Comparison of ENCODE assay signal across 8 cellular contexts in the genomic region with DNA sequence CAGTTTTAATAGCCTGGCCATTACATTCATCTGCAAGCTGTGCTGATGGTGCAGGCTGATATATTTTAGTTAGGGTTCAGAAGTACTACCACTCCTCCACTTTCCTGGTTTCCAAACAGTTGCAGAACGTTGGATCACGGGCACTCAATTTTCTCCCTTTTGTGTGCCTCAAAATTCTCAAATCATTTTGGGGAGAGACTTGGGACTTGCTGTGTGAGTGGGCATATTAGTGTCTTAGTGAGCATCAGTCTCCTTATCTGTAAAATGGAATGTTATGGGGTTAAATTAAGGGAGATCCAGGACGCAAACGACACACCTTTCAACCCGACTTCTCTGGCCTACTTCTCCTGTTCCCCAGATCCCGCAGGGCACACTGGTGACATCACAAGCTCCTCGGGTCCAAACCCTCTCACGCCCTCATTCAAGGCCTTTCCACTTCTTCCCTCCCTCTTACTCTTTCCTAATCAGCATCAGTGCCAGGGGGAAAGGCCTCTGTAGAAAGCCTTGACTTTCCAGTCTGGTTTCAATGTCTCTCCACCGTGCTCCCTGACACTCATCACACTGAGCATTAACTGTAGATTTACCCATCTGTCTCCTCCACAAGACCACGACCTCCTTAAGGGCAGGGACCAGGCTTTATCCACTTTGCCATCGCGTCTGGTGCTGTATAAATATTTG. TPM values are rescaled to one million over a fixed set of nuclear protein-coding genes. Genes with fewer than 3 reads are reported as not detected.
DNase-seq lines count a peak whose midpoint lies in the region; ATAC-seq and TF ChIP-seq lines count a peak whose summit lies in the region.

No MANE protein-coding gene starts in this region.

- DNase-seq in activated CD8-positive, alpha-beta memory T cell treated with anti-CD3 and anti-CD28 coated beads, Interleukin-2, amount 10 ng/mL, durations not matched to agents 7 days and 5 days, result no peak
- DNase-seq in activated CD8-positive, alpha-beta memory T cell treated with anti-CD3 and anti-CD28 coated beads, Interleukin-2, amount 50 U/mL, for 48 hours, result no peak
- DNase-seq in NCI-H82 (lab: John Stamatoyannopoulos, UW) (peak; percentile 92), GOT3 (lab: John Stamatoyannopoulos, UW) (no peak)

- H3K4me3 ChIP-seq in iPS-20b (ENCODE audit: low read length), result peak overlapping the region; percentile 75
- H3K4me3 ChIP-seq in skeletal muscle tissue (ENCODE audit: low read length in 3 of 3), result peak overlapping the region; percentile 83 to 99 (median 89)

- H3K36me3 Mint-ChIP-seq in activated CD8-positive, alpha-beta memory T cell treated with anti-CD3 and anti-CD28 coated beads, Interleukin-2, amount 10 ng/mL, durations not matched to agents 7 days and 5 days, result peaks cover 23% of the 10 kb centered on the region
- H3K36me3 Mint-ChIP-seq in brain, result peaks cover 44% of the 10 kb centered on the region

- CTCF ChIA-PET in activated CD8-positive, alpha-beta memory T cell treated with anti-CD3 and anti-CD28 coated beads, Interleukin-2, amount 10 ng/mL, durations not matched to agents 7 days and 5 days (lab: Charles Lee), result interaction anchor here (0.7 to 2.6 kb wide), 4 partner anchors 20 to 95 kb away, joined by 3 to 12 read pairs (median 6); no protein-coding TSS in a partner anchor

- H3K36me3 ChIP-seq in iPS-20b (ENCODE audit: insufficient read depth, low read depth, low read length) (no peaks in the 10 kb centered on the region), skeletal muscle tissue (ENCODE audit: control insufficient read depth in 3 of 3, insufficient read depth in 3 of 3, low read length in 3 of 3) (peaks cover 8 to 27% (median 9%) of the 10 kb centered on the region in 3 donors)

- H3K4me1 Mint-ChIP-seq in activated CD8-positive, alpha-beta memory T cell treated with anti-CD3 and anti-CD28 coated beads, Interleukin-2, amount 10 ng/mL, durations not matched to agents 7 days and 5 days, result peaks cover 37% of the 10 kb centered on the region
- peaks cover 46% of the 10 kb centered on the region for H3K4me1 Mint-ChIP-seq in brain

- H3K9me3 Mint-ChIP-seq in activated CD8-positive, alpha-beta memory T cell treated with anti-CD3 and anti-CD28 coated beads, Interleukin-2, amount 10 ng/mL, durations not matched to agents 7 days and 5 days (ENCODE audit: low read depth), result no peaks in the 10 kb centered on the region
- H3K9me3 Mint-ChIP-seq in brain, result peaks cover 0 to 15% (median 11%) of the 10 kb centered on the region in 5 experiments

- H3K27ac ChIP-seq in iPS-20b (ENCODE audit: low read length) (peak overlapping the region; percentile 88), skeletal muscle tissue (ENCODE audit: low read depth, low read length) (peak overlapping the region; percentile 97)

- no peak for ATAC-seq in activated CD8-positive, alpha-beta memory T cell treated with anti-CD3 and anti-CD28 coated beads, Interleukin-2, amount 10 ng/mL, durations not matched to agents 7 days and 5 days
- ATAC-seq in HG03354 (IDR thresholded peaks at IDR 0.05; ENCODE audit: poor library complexity, severe bottlenecking, unreplicated experiment), result no peak

- H3K9me3 ChIP-seq in iPS-20b (ENCODE audit: insufficient read depth, low read depth, low read length), result no peaks in the 10 kb centered on the region
- peaks cover 0 to 2% (median 0%) of the 10 kb centered on the region in 3 donors for H3K9me3 ChIP-seq in skeletal muscle tissue (ENCODE audit: control insufficient read depth in 3 of 3, low read length in 3 of 3)

- H3K27me3 Mint-ChIP-seq in activated CD8-positive, alpha-beta memory T cell treated with anti-CD3 and anti-CD28 coated beads, Interleukin-2, amount 10 ng/mL, durations not matched to agents 7 days and 5 days, result no peaks in the 10 kb centered on the region
- peaks cover 12% of the 10 kb centered on the region for H3K27me3 Mint-ChIP-seq in brain

- peak overlapping the region; percentile 86 for H3K9ac ChIP-seq in iPS-20b (ENCODE audit: low read depth, low read length)
- H3K9ac ChIP-seq in skeletal muscle tissue (ENCODE audit: low read depth in 1 of 3, low read length in 3 of 3), result peak overlapping the region; percentile 87 to 94 (median 93)

- H3K4me1 ChIP-seq in iPS-20b (ENCODE audit: insufficient read depth, low read length), result peaks cover 13% of the 10 kb centered on the region; the same call in 1 of the 2 replicates
- H3K4me1 ChIP-seq in skeletal muscle tissue (ENCODE audit: control insufficient read depth in 3 of 3, insufficient read depth in 3 of 3, low read length in 3 of 3), result peaks cover 14 to 31% (median 18%) of the 10 kb centered on the region in 3 donors

- peaks cover 33% of the 10 kb centered on the region for H3K27me3 ChIP-seq in iPS-20b (ENCODE audit: insufficient read depth, low read length)
- no peaks in the 10 kb centered on the region for H3K27me3 ChIP-seq in skeletal muscle tissue (ENCODE audit: control insufficient read depth in 3 of 3, insufficient read depth in 3 of 3, low read length in 3 of 3)

- no peak for TF ChIP-seq CTCF in brain (conservative IDR thresholded peaks at IDR 0.05)

- peak overlapping the region; percentile 73 for H3K4me3 Mint-ChIP-seq in activated CD8-positive, alpha-beta memory T cell treated with anti-CD3 and anti-CD28 coated beads, Interleukin-2, amount 10 ng/mL, durations not matched to agents 7 days and 5 days
- peak overlapping the region; percentile 83 to 94 (median 87) for H3K4me3 Mint-ChIP-seq in brain

- H3K27ac Mint-ChIP-seq in activated CD8-positive, alpha-beta memory T cell treated with anti-CD3 and anti-CD28 coated beads, Interleukin-2, amount 10 ng/mL, durations not matched to agents 7 days and 5 days, result peak overlapping the region; percentile 76
- peak overlapping the region; percentile 97 to 99 (median 98) for H3K27ac Mint-ChIP-seq in brain

RNA-seq across cellular contexts. Expression of a gene that starts 1.2 kb away (rescaled TPM):
- 10 to 100 TPM; 16.1 to 16.6 TPM for total RNA-seq in activated CD8-positive, alpha-beta memory T cell treated with anti-CD3 and anti-CD28 coated beads, Interleukin-2, amount 10 ng/mL, durations not matched to agents 7 days and 5 days
- polyA plus RNA-seq in brain (ENCODE audit: insufficient read depth, low read depth, low replicate concordance), result 63.1 TPM
- 11.5 TPM for total RNA-seq in skeletal muscle tissue

RNA-seq across cellular contexts. Expression of a gene that starts 1.4 kb away (rescaled TPM):
- 10 to 100 TPM; 44.0 to 55.0 TPM for total RNA-seq in activated CD8-positive, alpha-beta memory T cell treated with anti-CD3 and anti-CD28 coated beads, Interleukin-2, amount 10 ng/mL, durations not matched to agents 7 days and 5 days
- 66.3 TPM for polyA plus RNA-seq in brain (ENCODE audit: insufficient read depth, low read depth, low replicate concordance)
- 262 TPM for total RNA-seq in skeletal muscle tissue
